In the genomic region with DNA sequence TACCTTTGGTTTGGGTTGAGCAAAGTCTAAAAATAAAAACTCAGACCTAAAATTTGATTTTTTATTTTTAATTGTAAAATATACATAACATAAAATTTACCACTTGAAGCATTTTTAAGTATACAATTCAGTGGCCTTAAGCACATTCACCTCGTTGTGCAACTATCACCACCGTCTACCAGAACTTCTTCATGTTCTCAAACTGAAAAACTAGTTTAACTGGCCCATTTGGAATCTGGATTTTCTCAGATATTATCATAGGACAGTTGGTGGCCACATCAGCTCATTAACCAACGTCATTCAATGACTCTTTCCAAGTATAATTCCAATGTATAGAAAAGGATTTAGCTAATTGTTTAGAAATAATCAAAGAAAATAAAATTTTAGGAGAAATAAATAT, we compare ENCODE assay signal across 24 cellular contexts.
"Had no signal": no experiment of that assay in that cellular context is flagged by ENCODE, and none has a peak within 500 bp of the region (broad histone marks: within the 10 kb centered on the region; RNA-seq: fewer than 3 reads in every experiment).

No MANE protein-coding gene starts in this region.

- H3K27ac ChIP-seq: left ventricle myocardium inferior, pancreas, prostate gland, skin epidermis, spleen, testis, thyroid gland, transverse colon, upper lobe of right lung had no signal

- H3K4me1 ChIP-seq: pancreas, prostate gland, thyroid gland, transverse colon, upper lobe of right lung had no signal

- H3K4me2 ChIP-seq: hepatocyte had no signal

- ATAC-seq: naive thymus-derived CD4-positive, alpha-beta T cell; natural killer cell treated with Interleukin-12 subunit alpha and Interleukin-12 subunit beta and Interleukin-15 and Interleukin-18, amount 100 ng/mL, for 72 hours; pancreas; right cardiac atrium; sciatic nerve; stimulated activated effector memory CD8-positive, alpha-beta T cell treated with anti-CD3 and anti-CD28 coated beads, Interleukin-12 subunit alpha, Interleukin-12 subunit beta, amount 100 ng/mL, for 72 hours; stimulated activated naive CD8-positive, alpha-beta T cell treated with anti-CD3 and anti-CD28 coated beads, Interleukin-15, amount 100 ng/mL, for 72 hours; upper lobe of right lung had no signal

- H3K36me3 ChIP-seq: left ventricle myocardium inferior, pancreas, prostate gland, spleen, thyroid gland, transverse colon, upper lobe of right lung had no signal

- DNase-seq: left ventricle myocardium inferior; mesendoderm; naive thymus-derived CD4-positive, alpha-beta T cell; nucleus accumbens; pancreas; posterior cingulate gyrus; retina; right cardiac atrium; spleen; stimulated activated CD4-positive, alpha-beta T cell treated with anti-CD3 and anti-CD28 coated beads, Interleukin-4, amount 100 ng/mL, for 24 hours; stimulated activated naive CD4-positive, alpha-beta T cell treated with Interleukin-2 at 50 U/mL for 16 hours; stimulated activated naive CD8-positive, alpha-beta T cell treated with anti-CD3 and anti-CD28 coated beads, Interleukin-15, amount 100 ng/mL, for 72 hours; substantia nigra; testis; thyroid gland; transverse colon; upper lobe of right lung had no signal

- H3K4me3 ChIP-seq: hepatocyte, left ventricle myocardium inferior, lung, pancreas, prostate gland, skin epidermis, spleen, testis, thyroid gland, transverse colon, upper lobe of right lung had no signal

- H3K79me2 ChIP-seq: hepatocyte had no signal

- H3K9me3 ChIP-seq: pancreas, prostate gland, testis, thyroid gland, upper lobe of right lung had no signal

- H3K27me3 ChIP-seq: hepatocyte, pancreas, spleen, testis, thyroid gland, transverse colon, upper lobe of right lung had no signal

- H2AFZ ChIP-seq: hepatocyte had no signal
